8 cellular contexts compared by ENCODE assay signal in genomic region chr15:52481915-52482314, GRCh38. TPM values are rescaled to one million over a fixed set of nuclear protein-coding genes. Genes with fewer than 3 reads are reported as not detected.
DNase-seq lines count a peak whose midpoint lies in the region; ATAC-seq, FAIRE-seq and TF ChIP-seq lines count a peak whose summit lies in the region.

No MANE protein-coding gene starts in this region.

- H3K9ac ChIP-seq in Karpas-422 (ENCODE audit: low read length) (peak overlapping the region; percentile 63), endodermal cell (ENCODE audit: extremely low read depth, low read length, poor library complexity, severe bottlenecking) (no peak overlapping the region), neural progenitor cell (no peak overlapping the region)

- no peaks in the 10 kb centered on the region for H3K9me3 Mint-ChIP-seq in activated T-cell treated with anti-CD3 and anti-CD28 coated beads, Interleukin-2, amount 50 U/mL, for 4 hours
- H3K9me3 Mint-ChIP-seq in endodermal cell (peaks cover 6% of the 10 kb centered on the region), neural progenitor cell (peaks cover 8% of the 10 kb centered on the region)

- H3K9me3 ChIP-seq in Karpas-422 (ENCODE audit: low read length) = no peaks in the 10 kb centered on the region
- H3K9me3 ChIP-seq in endodermal cell (ENCODE audit: control insufficient read depth, low read length) = peaks cover 7% of the 10 kb centered on the region
- H3K9me3 ChIP-seq in neural progenitor cell (ENCODE audit: low read depth) = no peaks in the 10 kb centered on the region

- peak overlapping the region; percentile 70 for H3K4me2 ChIP-seq in Karpas-422 (ENCODE audit: low read depth, low read length, poor library complexity, severe bottlenecking)
- no peak overlapping the region for H3K4me2 ChIP-seq in neural progenitor cell

- no peak for TF ChIP-seq CTCF in endodermal cell (conservative IDR thresholded peaks at IDR 0.05)
- no peak for TF ChIP-seq CTCF in neural progenitor cell (IDR thresholded peaks at IDR 0.05)

- no peaks in the 10 kb centered on the region for H3K27me3 Mint-ChIP-seq in activated T-cell treated with anti-CD3 and anti-CD28 coated beads, Interleukin-2, amount 50 U/mL, for 4 hours (ENCODE audit: low read depth)
- H3K27me3 Mint-ChIP-seq in endodermal cell (ENCODE audit: insufficient read depth) (no peaks in the 10 kb centered on the region), neural progenitor cell (ENCODE audit: insufficient read depth, low read depth) (no peaks in the 10 kb centered on the region)

- H3K27me3 ChIP-seq in Karpas-422 (ENCODE audit: low read length) (no peaks in the 10 kb centered on the region), endodermal cell (ENCODE audit: control insufficient read depth, insufficient read depth, low read length, poor library complexity, severe bottlenecking) (no peaks in the 10 kb centered on the region), neural progenitor cell (no peaks in the 10 kb centered on the region)

- H3K4me1 ChIP-seq in Karpas-422 (ENCODE audit: low read length) (peaks cover 52% of the 10 kb centered on the region), endodermal cell (ENCODE audit: control insufficient read depth, insufficient read depth, low read length) (peaks cover 4% of the 10 kb centered on the region), neural progenitor cell (peaks cover 12% of the 10 kb centered on the region)

- H3K4me1 Mint-ChIP-seq in activated T-cell treated with anti-CD3 and anti-CD28 coated beads, Interleukin-2, amount 50 U/mL, for 4 hours (ENCODE audit: low read depth) = peaks cover 68% of the 10 kb centered on the region
- H3K4me1 Mint-ChIP-seq in endodermal cell = peaks cover 9% of the 10 kb centered on the region
- H3K4me1 Mint-ChIP-seq in neural progenitor cell = peaks cover 10% of the 10 kb centered on the region

- ATAC-seq in GM21717 (IDR thresholded peaks at IDR 0.05; ENCODE audit: unreplicated experiment) = peak; percentile 96
- peak; percentile 92 to 96 for ATAC-seq in activated T-cell treated with anti-CD3 and anti-CD28 coated beads, Interleukin-2, amount 50 U/mL, for 4 hours

- H3K4me3 ChIP-seq in Karpas-422 (ENCODE audit: low read length) (peak overlapping the region; percentile 50), endodermal cell (ENCODE audit: low read length) (no peak overlapping the region), neural progenitor cell (no peak overlapping the region)

- no peaks in the 10 kb centered on the region for H3K9me2 ChIP-seq in Karpas-422 (replicated peaks; ENCODE audit: insufficient read depth, low read length)

- DNase-seq in GM12891 (ENCODE audit: insufficient read length, low spot score) (no peak), Karpas-422 (peak; percentile 89), iris pigment epithelial cell (ENCODE audit: low read depth) (peak; percentile 91), NCI-H128 (lab: John Stamatoyannopoulos, UW; ENCODE audit: unreplicated experiment) (no peak), endodermal cell (no peak), neural progenitor cell (ENCODE audit: low spot score) (no peak)
- DNase-seq in activated T-cell treated with anti-CD3 and anti-CD28 coated beads, Interleukin-2, amount 50 U/mL, for 4 hours = peak; percentile 23

- FAIRE-seq in GM12891 (lab: Jason Lieb, UNC) = peak; percentile 40

- H3K27ac Mint-ChIP-seq in endodermal cell (no peak overlapping the region), neural progenitor cell (no peak overlapping the region)

- H3K36me3 Mint-ChIP-seq in activated T-cell treated with anti-CD3 and anti-CD28 coated beads, Interleukin-2, amount 50 U/mL, for 4 hours (ENCODE audit: insufficient read depth) = no peaks in the 10 kb centered on the region
- H3K36me3 Mint-ChIP-seq in endodermal cell (ENCODE audit: low read depth) (peaks cover 2% of the 10 kb centered on the region), neural progenitor cell (peaks cover 6% of the 10 kb centered on the region)

- no peaks in the 10 kb centered on the region for H3K36me3 ChIP-seq in Karpas-422 (ENCODE audit: insufficient read depth, low read length)
- no peaks in the 10 kb centered on the region for H3K36me3 ChIP-seq in endodermal cell (ENCODE audit: control insufficient read depth, insufficient read depth, low read length)
- H3K36me3 ChIP-seq in neural progenitor cell = no peaks in the 10 kb centered on the region

- peak overlapping the region; percentile 12 for H3K4me3 Mint-ChIP-seq in activated T-cell treated with anti-CD3 and anti-CD28 coated beads, Interleukin-2, amount 50 U/mL, for 4 hours
- H3K4me3 Mint-ChIP-seq in endodermal cell (no peak overlapping the region), neural progenitor cell (no peak overlapping the region)

- H2AFZ ChIP-seq in Karpas-422 (ENCODE audit: low read length) (no peak overlapping the region), neural progenitor cell (replicated peaks) (no peak overlapping the region)

- H3K27ac ChIP-seq in Karpas-422 (ENCODE audit: low read length) = peak overlapping the region; percentile 92
- H3K27ac ChIP-seq in endodermal cell (ENCODE audit: low read depth, low read length) = no peak overlapping the region
- no peak overlapping the region for H3K27ac ChIP-seq in neural progenitor cell

- no peak for TF ChIP-seq POLR2A in GM12891 (IDR thresholded peaks at IDR 0.05; ENCODE audit: low read depth, low read length)

- 88 to 94% methylated on average over 2 to 3 of the region's 3 CpGs for WGBS in endodermal cell (ENCODE audit: insufficient coverage in 1 of 2, insufficient read length in 1 of 2), 2 experiments

- H4K20me1 ChIP-seq in Karpas-422 (ENCODE audit: insufficient read depth, low read depth, low read length) = no peaks in the 10 kb centered on the region
- peaks cover 5% of the 10 kb centered on the region for H4K20me1 ChIP-seq in neural progenitor cell (ENCODE audit: low read depth)

- H3F3A ChIP-seq in neural progenitor cell (ENCODE audit: low read depth) = no peaks in the 10 kb centered on the region

- H3K79me2 ChIP-seq in Karpas-422 (ENCODE audit: low read length) (peaks cover 85% of the 10 kb centered on the region), neural progenitor cell (ENCODE audit: low read depth) (peaks cover 7% of the 10 kb centered on the region)

TF ChIP-seq in GM12891, 5 proteins besides CTCF, POLR2A, EP300 and RAD21:
- no peak for TF ChIP-seq POLR2AphosphoS5 (IDR thresholded peaks at IDR 0.05; ENCODE audit: low read depth, low read length)
- TF ChIP-seq SPI1 (IDR thresholded peaks at IDR 0.05; ENCODE audit: low read depth, low read length) = peak; percentile 99

RNA-seq across cellular contexts. Expression of gene MYO5A, which starts 46.8 kb away (rescaled TPM):
- 6.3 TPM for polyA plus RNA-seq in GM12891 (2012; ENCODE audit: low read depth, missing spikeins)
- 34.8 and 50.1 TPM in 2 replicates for total RNA-seq in Karpas-422 (2014; rRNA removed; shearing (Covaris generic); ENCODE audit: low replicate concordance)
- 10 to 100 TPM; 25.6 to 32.2 (median 29.1) TPM for total RNA-seq in activated T-cell treated with anti-CD3 and anti-CD28 coated beads, Interleukin-2, amount 50 U/mL, for 4 hours
- total RNA-seq in endodermal cell = 10 to 100 TPM; 10.0 to 13.1 TPM
- polyA plus RNA-seq in endodermal cell (2013, experiment 1 of 2) = 9.8 TPM
- polyA plus RNA-seq in endodermal cell (2013, experiment 2 of 2) = 9.4 TPM
- total RNA-seq in neural progenitor cell (ENCODE audit: low replicate concordance) = 17.0 and 34.3 TPM in 2 replicates

Comparison
In these comparisons a context has a peak if more than half of its experiments do, and no peak if none do; other contexts are left out.
1. DNase-seq: peak in Karpas-422 (single experiment), activated T-cell treated with anti-CD3 and anti-CD28 coated beads, Interleukin-2, amount 50 U/mL, for 4 hours (single experiment) and iris pigment epithelial cell (single experiment); none in GM12891 (single experiment), NCI-H128 (single experiment), endodermal cell (single experiment) and neural progenitor cell (single experiment).